8 cellular contexts compared by ENCODE assay signal in the genomic region with DNA sequence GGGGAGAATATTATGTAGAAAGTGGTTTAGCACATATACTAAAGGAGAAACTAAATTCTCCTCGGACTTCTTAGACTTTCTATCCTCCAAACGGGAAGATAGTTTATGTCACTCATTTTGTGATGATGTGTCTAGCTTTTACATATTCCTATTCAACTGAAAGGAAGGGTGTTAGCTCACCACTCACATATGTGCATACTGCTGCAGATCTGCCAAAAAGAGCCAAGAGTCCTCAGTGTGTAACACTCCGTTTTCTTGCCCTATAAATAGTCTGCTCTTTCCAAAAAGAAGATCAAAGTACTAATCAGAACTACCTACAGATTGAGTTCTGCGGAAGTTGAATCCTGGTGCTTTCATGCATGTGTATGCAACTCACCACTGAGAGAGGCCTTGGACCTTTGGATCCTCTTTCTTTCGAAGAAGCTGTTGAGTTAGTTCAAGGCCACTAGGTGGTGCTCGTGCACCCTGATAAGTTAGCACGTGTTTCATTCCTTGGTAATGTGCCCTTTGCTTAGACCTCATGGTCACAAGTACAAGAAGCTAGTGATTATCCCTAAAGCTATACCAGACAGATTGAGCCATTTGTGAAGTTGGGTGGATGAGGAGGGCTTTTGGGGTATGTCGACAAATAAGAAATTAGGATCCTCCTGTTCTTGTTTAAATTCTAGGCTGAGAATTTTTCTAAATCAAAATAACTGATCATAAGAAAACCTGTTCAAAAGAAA. TPM values are rescaled to one million over a fixed set of nuclear protein-coding genes. Genes with fewer than 3 reads are reported as not detected.
DNase-seq lines count a peak whose midpoint lies in the region; ATAC-seq and TF ChIP-seq lines count a peak whose summit lies in the region.

No MANE protein-coding gene starts in this region.

- in situ Hi-C loops in GM13976 (cut with MboI; ENCODE audit: low sequenced_read_pairs, unreplicated experiment), result loop anchor here (5.0 to 25.0 kb wide), 2 partner anchors 162 to 482 kb away; no protein-coding TSS in a partner anchor

- peak; percentile 82 for DNase-seq in GM13976 (ENCODE audit: low spot score)
- DNase-seq in NCI-H1436 (lab: John Stamatoyannopoulos, UW), result peak; percentile 82
- DNase-seq in SW 1271 (lab: John Stamatoyannopoulos, UW), result peak; percentile 50 to 87
- DNase-seq in activated naive CD8-positive, alpha-beta T cell treated with anti-CD3 and anti-CD28 coated beads, Interleukin-2, amount 10 ng/mL, durations not matched to agents 7 days and 5 days, result peak; percentile 58
- DNase-seq in cardiac septum (ENCODE audit: low spot score), result peak; percentile 79
- peak; percentile 91 for DNase-seq in putamen (ENCODE audit: low spot score)
- DNase-seq in posterior vena cava (ENCODE audit: low spot score), result no peak

- no peaks in the 10 kb centered on the region for H3K36me3 Mint-ChIP-seq in activated naive CD8-positive, alpha-beta T cell treated with anti-CD3 and anti-CD28 coated beads, Interleukin-2, amount 10 ng/mL, durations not matched to agents 7 days and 5 days

- POLR2A ChIA-PET in activated naive CD8-positive, alpha-beta T cell treated with anti-CD3 and anti-CD28 coated beads, Interleukin-2, amount 10 ng/mL, durations not matched to agents 7 days and 5 days (lab: Charles Lee), result interaction anchor here (0.6 to 1.4 kb wide), 5 partner anchors 14 to 338 kb away, joined by 3 to 5 read pairs (median 3); no protein-coding TSS in a partner anchor

- H3K27me3 Mint-ChIP-seq in activated naive CD8-positive, alpha-beta T cell treated with anti-CD3 and anti-CD28 coated beads, Interleukin-2, amount 10 ng/mL, durations not matched to agents 7 days and 5 days, result no peaks in the 10 kb centered on the region

- intact Hi-C loops in cardiac septum (cut with DNase I), result no loop called here
- intact Hi-C loops in posterior vena cava (cut with DNase I), result loop anchor here (2.0 to 5.0 kb wide), 3 partner anchors 166 to 367 kb away; no protein-coding TSS in a partner anchor

- no peaks in the 10 kb centered on the region for H3K9me3 Mint-ChIP-seq in activated naive CD8-positive, alpha-beta T cell treated with anti-CD3 and anti-CD28 coated beads, Interleukin-2, amount 10 ng/mL, durations not matched to agents 7 days and 5 days

- peaks cover 9% of the 10 kb centered on the region for H3K4me1 Mint-ChIP-seq in activated naive CD8-positive, alpha-beta T cell treated with anti-CD3 and anti-CD28 coated beads, Interleukin-2, amount 10 ng/mL, durations not matched to agents 7 days and 5 days

- H3K27ac Mint-ChIP-seq in activated naive CD8-positive, alpha-beta T cell treated with anti-CD3 and anti-CD28 coated beads, Interleukin-2, amount 10 ng/mL, durations not matched to agents 7 days and 5 days, result no peak overlapping the region

- peak; percentile 83 for TF ChIP-seq CTCF in GM13976 (IDR thresholded peaks at IDR 0.05; ENCODE audit: borderline replicate concordance, control extremely low read depth, extremely low read depth, insufficient read depth, missing control alignments)

- peak; percentile 94 for ATAC-seq in HG02798 (IDR thresholded peaks at IDR 0.05; ENCODE audit: poor library complexity, unreplicated experiment)
- peak; percentile 87 for ATAC-seq in activated naive CD8-positive, alpha-beta T cell treated with anti-CD3 and anti-CD28 coated beads, Interleukin-2, amount 10 ng/mL, durations not matched to agents 7 days and 5 days (ENCODE audit: low read depth)

- H3K4me3 Mint-ChIP-seq in activated naive CD8-positive, alpha-beta T cell treated with anti-CD3 and anti-CD28 coated beads, Interleukin-2, amount 10 ng/mL, durations not matched to agents 7 days and 5 days, result no peak overlapping the region

RNA-seq across cellular contexts. Expression of gene YAE1, which starts 14.1 kb away (rescaled TPM):
- 10 to 100 TPM; 17.7 to 20.1 TPM for total RNA-seq in activated naive CD8-positive, alpha-beta T cell treated with anti-CD3 and anti-CD28 coated beads, Interleukin-2, amount 10 ng/mL, durations not matched to agents 7 days and 5 days
- 15.9 TPM for total RNA-seq in cardiac septum
- total RNA-seq in posterior vena cava, result 10 to 100 TPM; 16.0 to 18.0 TPM

RNA-seq across cellular contexts. Expression of gene RALA, which starts 43.1 kb away (rescaled TPM):
- 10 to 100 TPM; 31.9 to 32.4 TPM for total RNA-seq in activated naive CD8-positive, alpha-beta T cell treated with anti-CD3 and anti-CD28 coated beads, Interleukin-2, amount 10 ng/mL, durations not matched to agents 7 days and 5 days
- total RNA-seq in cardiac septum (20.7 TPM), posterior vena cava (10 to 100 TPM; 22.1 to 23.7 TPM)
